ENCODE assay signal across 16 cellular contexts in the genomic region with DNA sequence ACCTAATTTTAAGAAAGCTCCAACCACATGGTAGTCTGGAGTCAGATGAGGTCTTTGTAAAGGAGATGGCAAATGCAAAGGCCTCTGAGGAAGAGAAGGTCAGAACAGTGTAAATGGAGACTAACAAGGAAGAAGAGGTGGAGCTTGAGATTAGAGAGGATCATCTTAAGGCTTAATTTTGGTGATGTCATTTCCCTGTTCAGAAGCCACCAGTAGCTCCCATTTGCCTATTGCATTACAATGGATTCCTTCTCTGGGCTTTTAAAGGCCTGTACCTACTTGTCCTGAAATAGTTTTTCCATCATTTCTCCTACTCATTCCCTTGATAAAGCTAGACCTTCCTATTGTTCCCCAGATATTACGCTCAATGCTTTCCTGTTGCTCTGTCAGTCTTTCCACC. TPM values are rescaled to one million over a fixed set of nuclear protein-coding genes. Genes with fewer than 3 reads are reported as not detected.
DNase-seq lines count a peak whose midpoint lies in the region; ATAC-seq, FAIRE-seq and TF ChIP-seq lines count a peak whose summit lies in the region.
"Had no signal": no experiment of that assay in that cellular context is flagged by ENCODE, and none has a peak within 500 bp of the region (broad histone marks: within the 10 kb centered on the region; RNA-seq: fewer than 3 reads in every experiment).

No MANE protein-coding gene starts in this region.

- TF ChIP-seq CTCF in WTC11 (IDR thresholded peaks at IDR 0.05) (no peak), foreskin keratinocyte (conservative IDR thresholded peaks at IDR 0.05) (no peak)

- H3K36me3 ChIP-seq in small intestine (ENCODE audit: control insufficient read depth in 2 of 2, insufficient read depth in 2 of 2, low read length in 2 of 2) = no peaks in the 10 kb centered on the region
- H3K36me3 ChIP-seq: BLaER1 treated with 17β-estradiol and CSF1 and Interleukin-3, amounts not matched to agents 10 nM and 100 nM; HAP-1 had no signal

- CTCF ChIA-PET in WTC11 (lab: Charles Lee) = no interaction called here

- 89 to 94% (median 91%) methylated on average over 1 of the region's 1 CpG for WGBS in small intestine, 3 donors

- no peak for FAIRE-seq in small intestine (lab: Jason Lieb, UNC)

- peak; percentile 64 for ATAC-seq in WTC11
- ATAC-seq in foreskin keratinocyte = peak; percentile 56
- ATAC-seq in HG02759 (IDR thresholded peaks at IDR 0.05; ENCODE audit: unreplicated experiment) = no peak

- POLR2A ChIA-PET in WTC11 (lab: Charles Lee) = no interaction called here

- H3K27me3 ChIP-seq in foreskin keratinocyte = no peaks in the 10 kb centered on the region
- H3K27me3 ChIP-seq in small intestine (ENCODE audit: control insufficient read depth in 2 of 2, insufficient read depth in 2 of 2, low read length in 2 of 2) = no peaks in the 10 kb centered on the region
- H3K27me3 ChIP-seq: BLaER1 treated with 17β-estradiol and CSF1 and Interleukin-3, amounts not matched to agents 10 nM and 100 nM had no signal

- H3K27me3 Mint-ChIP-seq in WTC11 (ENCODE audit: low read depth) (no peaks in the 10 kb centered on the region), immature natural killer cell (ENCODE audit: low read depth in 3 of 3) (peaks cover 0 to 1% (median 0%) of the 10 kb centered on the region in 3 donors)

- DNase-seq in NCI-H2029 (lab: John Stamatoyannopoulos, UW) (peak; percentile 17), NCI-H2029 treated with DMSO at 0.1 percent for 48 hours (lab: John Stamatoyannopoulos, UW) (no peak), WTC11 (ENCODE audit: low spot score) (no peak), foreskin keratinocyte (peak; percentile 49 to 74), small intestine (no peak), immature natural killer cell (no peak), hepatic stellate cell (ENCODE audit: low spot score) (no peak)
- DNase-seq: 8988T, Kasumi-1, NCI-H187 treated with DMSO at 0.1 percent for 48 hours, NCI-H524, OCI-M1 had no signal

- H3K9me3 ChIP-seq in small intestine (ENCODE audit: control insufficient read depth, low read depth) = no peaks in the 10 kb centered on the region
- H3K9me3 ChIP-seq: BLaER1 treated with 17β-estradiol and CSF1 and Interleukin-3, amounts not matched to agents 10 nM and 100 nM had no signal

- no peak overlapping the region for H3K4me3 ChIP-seq in small intestine (ENCODE audit: low read depth in 1 of 2, low read length in 2 of 2)
- H3K4me3 ChIP-seq: BLaER1 treated with 17β-estradiol and CSF1 and Interleukin-3, amounts not matched to agents 10 nM and 100 nM; HAP-1 had no signal

- H3K27ac Mint-ChIP-seq in WTC11 (peak overlapping the region; percentile 79), immature natural killer cell (no peak overlapping the region)

- H3K4me3 Mint-ChIP-seq in WTC11 = no peak overlapping the region
- H3K4me3 Mint-ChIP-seq in immature natural killer cell = no peak overlapping the region

- H3K9me3 Mint-ChIP-seq in WTC11 (peaks cover 3% of the 10 kb centered on the region; the same call in 1 of the 2 replicates), immature natural killer cell (no peaks in the 10 kb centered on the region)

- H3K27ac ChIP-seq in foreskin keratinocyte = no peak overlapping the region
- H3K27ac ChIP-seq in small intestine (ENCODE audit: low read depth in 1 of 2, low read length in 1 of 2) = peak overlapping the region; percentile 56 to 61
- H3K27ac ChIP-seq: BLaER1 treated with 17β-estradiol and CSF1 and Interleukin-3, amounts not matched to agents 10 nM and 100 nM; RWPE1 had no signal

- H3K36me3 Mint-ChIP-seq in WTC11 = peaks cover 4% of the 10 kb centered on the region; the same call in 1 of the 2 replicates
- H3K36me3 Mint-ChIP-seq in immature natural killer cell = no peaks in the 10 kb centered on the region

- peaks cover 32% of the 10 kb centered on the region for H3K4me1 Mint-ChIP-seq in WTC11
- H3K4me1 Mint-ChIP-seq in immature natural killer cell = no peaks in the 10 kb centered on the region

- peaks cover 7% of the 10 kb centered on the region for H3K4me1 ChIP-seq in foreskin keratinocyte
- peaks cover 7 to 11% of the 10 kb centered on the region in 2 donors for H3K4me1 ChIP-seq in small intestine (ENCODE audit: control insufficient read depth in 2 of 2, insufficient read depth in 1 of 2, low read depth in 1 of 2, low read length in 1 of 2)
- H3K4me1 ChIP-seq: BLaER1 treated with 17β-estradiol and CSF1 and Interleukin-3, amounts not matched to agents 10 nM and 100 nM; HAP-1 had no signal

TF ChIP-seq in WTC11, 78 proteins besides CTCF, POLR2A, EP300 and RAD21:
- TF ChIP-seq ZNF423 (CRISPR knock-in tag; IDR thresholded peaks at IDR 0.05) (no peak), MXD4 (CRISPR knock-in tag; IDR thresholded peaks at IDR 0.05; ENCODE audit: borderline replicate concordance) (no peak), TP53 (CRISPR knock-in tag; IDR thresholded peaks at IDR 0.05) (no peak), IRF2 (CRISPR knock-in tag; IDR thresholded peaks at IDR 0.05; ENCODE audit: borderline replicate concordance, low read depth) (no peak), ZNF317 (CRISPR knock-in tag; IDR thresholded peaks at IDR 0.05; ENCODE audit: borderline replicate concordance, low read depth) (no peak), MYBL2 (CRISPR knock-in tag; IDR thresholded peaks at IDR 0.05) (no peak), PRRX2 (CRISPR knock-in tag; IDR thresholded peaks at IDR 0.05) (no peak), GABPB1 (CRISPR knock-in tag; IDR thresholded peaks at IDR 0.05) (no peak), ELF4 (CRISPR knock-in tag; IDR thresholded peaks at IDR 0.05; ENCODE audit: low read depth) (no peak), ZNF121 (CRISPR knock-in tag; IDR thresholded peaks at IDR 0.05) (no peak), RORB (CRISPR knock-in tag; IDR thresholded peaks at IDR 0.05) (no peak), FOXP1 (CRISPR knock-in tag; IDR thresholded peaks at IDR 0.05; ENCODE audit: borderline replicate concordance) (no peak), JUN (CRISPR knock-in tag; IDR thresholded peaks at IDR 0.05) (no peak), ZBTB21 (CRISPR knock-in tag; IDR thresholded peaks at IDR 0.05; ENCODE audit: borderline replicate concordance) (no peak)
- TF ChIP-seq, protein P1, sequence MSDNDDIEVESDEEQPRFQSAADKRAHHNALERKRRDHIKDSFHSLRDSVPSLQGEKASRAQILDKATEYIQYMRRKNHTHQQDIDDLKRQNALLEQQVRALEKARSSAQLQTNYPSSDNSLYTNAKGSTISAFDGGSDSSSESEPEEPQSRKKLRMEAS (CRISPR knock-in tag; IDR thresholded peaks at IDR 0.05) = no peak
- TF ChIP-seq, protein P2, sequence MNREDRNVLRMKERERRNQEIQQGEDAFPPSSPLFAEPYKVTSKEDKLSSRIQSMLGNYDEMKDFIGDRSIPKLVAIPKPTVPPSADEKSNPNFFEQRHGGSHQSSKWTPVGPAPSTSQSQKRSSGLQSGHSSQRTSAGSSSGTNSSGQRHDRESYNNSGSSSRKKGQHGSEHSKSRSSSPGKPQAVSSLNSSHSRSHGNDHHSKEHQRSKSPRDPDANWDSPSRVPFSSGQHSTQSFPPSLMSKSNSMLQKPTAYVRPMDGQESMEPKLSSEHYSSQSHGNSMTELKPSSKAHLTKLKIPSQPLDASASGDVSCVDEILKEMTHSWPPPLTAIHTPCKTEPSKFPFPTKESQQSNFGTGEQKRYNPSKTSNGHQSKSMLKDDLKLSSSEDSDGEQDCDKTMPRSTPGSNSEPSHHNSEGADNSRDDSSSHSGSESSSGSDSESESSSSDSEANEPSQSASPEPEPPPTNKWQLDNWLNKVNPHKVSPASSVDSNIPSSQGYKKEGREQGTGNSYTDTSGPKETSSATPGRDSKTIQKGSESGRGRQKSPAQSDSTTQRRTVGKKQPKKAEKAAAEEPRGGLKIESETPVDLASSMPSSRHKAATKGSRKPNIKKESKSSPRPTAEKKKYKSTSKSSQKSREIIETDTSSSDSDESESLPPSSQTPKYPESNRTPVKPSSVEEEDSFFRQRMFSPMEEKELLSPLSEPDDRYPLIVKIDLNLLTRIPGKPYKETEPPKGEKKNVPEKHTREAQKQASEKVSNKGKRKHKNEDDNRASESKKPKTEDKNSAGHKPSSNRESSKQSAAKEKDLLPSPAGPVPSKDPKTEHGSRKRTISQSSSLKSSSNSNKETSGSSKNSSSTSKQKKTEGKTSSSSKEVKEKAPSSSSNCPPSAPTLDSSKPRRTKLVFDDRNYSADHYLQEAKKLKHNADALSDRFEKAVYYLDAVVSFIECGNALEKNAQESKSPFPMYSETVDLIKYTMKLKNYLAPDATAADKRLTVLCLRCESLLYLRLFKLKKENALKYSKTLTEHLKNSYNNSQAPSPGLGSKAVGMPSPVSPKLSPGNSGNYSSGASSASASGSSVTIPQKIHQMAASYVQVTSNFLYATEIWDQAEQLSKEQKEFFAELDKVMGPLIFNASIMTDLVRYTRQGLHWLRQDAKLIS (CRISPR knock-in tag; IDR thresholded peaks at IDR 0.05; ENCODE audit: borderline replicate concordance) = no peak
- TF ChIP-seq, protein P3, sequence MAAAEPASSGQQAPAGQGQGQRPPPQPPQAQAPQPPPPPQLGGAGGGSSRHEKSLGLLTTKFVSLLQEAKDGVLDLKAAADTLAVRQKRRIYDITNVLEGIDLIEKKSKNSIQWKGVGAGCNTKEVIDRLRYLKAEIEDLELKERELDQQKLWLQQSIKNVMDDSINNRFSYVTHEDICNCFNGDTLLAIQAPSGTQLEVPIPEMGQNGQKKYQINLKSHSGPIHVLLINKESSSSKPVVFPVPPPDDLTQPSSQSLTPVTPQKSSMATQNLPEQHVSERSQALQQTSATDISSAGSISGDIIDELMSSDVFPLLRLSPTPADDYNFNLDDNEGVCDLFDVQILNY (CRISPR knock-in tag; IDR thresholded peaks at IDR 0.05) = no peak
- TF ChIP-seq, protein P4, sequence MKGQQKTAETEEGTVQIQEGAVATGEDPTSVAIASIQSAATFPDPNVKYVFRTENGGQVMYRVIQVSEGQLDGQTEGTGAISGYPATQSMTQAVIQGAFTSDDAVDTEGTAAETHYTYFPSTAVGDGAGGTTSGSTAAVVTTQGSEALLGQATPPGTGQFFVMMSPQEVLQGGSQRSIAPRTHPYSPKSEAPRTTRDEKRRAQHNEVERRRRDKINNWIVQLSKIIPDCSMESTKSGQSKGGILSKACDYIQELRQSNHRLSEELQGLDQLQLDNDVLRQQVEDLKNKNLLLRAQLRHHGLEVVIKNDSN (CRISPR knock-in tag; IDR thresholded peaks at IDR 0.05) = no peak

RNA-seq across cellular contexts. Expression of a gene that starts 16.1 kb away (rescaled TPM):
- total RNA-seq in WTC11 (2021) = 16.9 to 30.6 TPM (median 17.8 TPM) in 3 replicates
- 1.2 and 1.9 TPM in 2 replicates for total RNA-seq in foreskin keratinocyte
- 0.29 and 0.48 TPM in 2 replicates for polyA plus RNA-seq in foreskin keratinocyte
- polyA plus RNA-seq in small intestine = 10 to 100 TPM; 10.3 to 18.9 (median 14.3) TPM
- 10 to 100 TPM in 1 of 3 donors, 1 to 10 TPM in 2; 5.7 to 17.2 (median 7.3) TPM for polyA plus RNA-seq in immature natural killer cell

Comparison
In these comparisons a context has a peak if more than half of its experiments do, and no peak if none do; other contexts are left out.
1. DNase-seq: peak in NCI-H2029 (single experiment) and foreskin keratinocyte (2 of 2); none in NCI-H2029 treated with DMSO at 0.1 percent for 48 hours (single experiment), WTC11 (single experiment), small intestine (single experiment), immature natural killer cell (0 of 3) and hepatic stellate cell (single experiment).